14 cellular contexts compared by ENCODE assay signal in the genomic region with DNA sequence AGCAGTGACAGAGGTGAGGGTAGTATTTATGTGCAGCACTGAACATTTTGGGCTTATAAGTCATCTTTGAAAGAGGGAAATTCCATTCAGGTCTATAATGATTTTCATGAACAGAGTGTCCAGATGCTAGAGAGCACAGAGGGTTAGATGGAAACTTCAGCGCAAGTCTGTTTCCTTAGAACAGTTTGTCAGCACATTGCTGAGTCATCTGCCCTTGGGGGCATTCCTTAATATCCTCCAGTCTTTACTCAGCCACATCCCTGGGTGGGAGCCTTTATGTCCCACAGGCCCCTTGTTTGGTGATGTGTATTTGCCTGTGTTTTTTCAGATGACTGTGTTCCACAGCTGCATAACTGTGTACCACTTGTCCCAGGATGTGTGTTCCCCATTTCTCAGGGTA.
DNase-seq lines count a peak whose midpoint lies in the region; ATAC-seq, FAIRE-seq and TF ChIP-seq lines count a peak whose summit lies in the region.
"Had no signal": no experiment of that assay in that cellular context is flagged by ENCODE, and none has a peak within 500 bp of the region (broad histone marks: within the 10 kb centered on the region; RNA-seq: fewer than 3 reads in every experiment).

No MANE protein-coding gene starts in this region.

- H3K27ac ChIP-seq in heart left ventricle (peak overlapping the region in 2 of 12 donors; percentile 23 to 44), small intestine (ENCODE audit: low read depth in 1 of 2, low read length in 1 of 2) (no peak overlapping the region)
- H3K27ac ChIP-seq: suprapubic skin had no signal

- intact Hi-C loops in heart left ventricle (cut with DNase I): no loop called here

- H3K4me1 ChIP-seq in heart left ventricle (peaks cover 0 to 11% (median 0%) of the 10 kb centered on the region in 12 donors), small intestine (ENCODE audit: control insufficient read depth in 2 of 2, insufficient read depth in 1 of 2, low read depth in 1 of 2, low read length in 1 of 2) (no peaks in the 10 kb centered on the region)
- H3K4me1 ChIP-seq: suprapubic skin had no signal

- H3K4me3 ChIP-seq in heart left ventricle (no peak overlapping the region), small intestine (ENCODE audit: low read depth in 1 of 2, low read length in 2 of 2) (no peak overlapping the region)
- H3K4me3 ChIP-seq: suprapubic skin had no signal

- DNase-seq in SIG-M5 treated with dmso at 0.1 percent for 504 hours (lab: John Stamatoyannopoulos, UW; ENCODE audit: unreplicated experiment): peak; percentile 17
- DNase-seq in SIG-M5 (lab: John Stamatoyannopoulos, UW): no peak
- DNase-seq in WTC11 (ENCODE audit: low spot score): no peak
- peak in 3 of 5 donors; percentile 39 to 69 (median 65) for DNase-seq in heart left ventricle
- peak; percentile 80 for DNase-seq in stromal cell of bone marrow (ENCODE audit: low read depth)
- no peak for DNase-seq in GF-D8 (lab: John Stamatoyannopoulos, UW)
- DNase-seq in small intestine: no peak
- no peak for DNase-seq in NCI-H2196 (lab: John Stamatoyannopoulos, UW; ENCODE audit: unreplicated experiment)
- DNase-seq: ACHN; activated CD4-positive, alpha-beta T cell treated with anti-CD3 and anti-CD28 coated beads, Interleukin-2, amount 50 U/mL, for 48 hours; Karpas-422; stimulated activated CD4-positive, alpha-beta T cell treated with anti-CD3 and anti-CD28 coated beads, Interleukin-12 subunit alpha, Interleukin-12 subunit beta, amount 100 ng/mL, for 4 hours had no signal

- peaks cover 0 to 23% (median 11%) of the 10 kb centered on the region in 12 donors for H3K9me3 ChIP-seq in heart left ventricle
- H3K9me3 ChIP-seq in small intestine (ENCODE audit: control insufficient read depth, low read depth): no peaks in the 10 kb centered on the region
- H3K9me3 ChIP-seq: suprapubic skin had no signal

- peaks cover 7% of the 10 kb centered on the region; the same call in 1 of the 2 replicates for H3K4me1 Mint-ChIP-seq in WTC11
- H3K4me1 Mint-ChIP-seq: central memory CD8-positive, alpha-beta T cell had no signal

- no peaks in the 10 kb centered on the region; the same call in 1 of the 2 replicates for H3K27me3 Mint-ChIP-seq in WTC11 (ENCODE audit: low read depth)

- H3K4me3 Mint-ChIP-seq in WTC11: no peak overlapping the region
- H3K4me3 Mint-ChIP-seq: central memory CD8-positive, alpha-beta T cell had no signal

- peaks cover 0 to 15% (median 0%) of the 10 kb centered on the region in 9 donors for H3K27me3 ChIP-seq in heart left ventricle
- peaks cover 0 to 4% of the 10 kb centered on the region in 2 donors for H3K27me3 ChIP-seq in small intestine (ENCODE audit: control insufficient read depth in 2 of 2, insufficient read depth in 2 of 2, low read length in 2 of 2)
- H3K27me3 ChIP-seq: suprapubic skin had no signal

- POLR2A ChIA-PET in WTC11 (lab: Charles Lee): no interaction called here

- H3K27ac Mint-ChIP-seq in WTC11: no peak overlapping the region

- H3K36me3 Mint-ChIP-seq in WTC11: no peaks in the 10 kb centered on the region

- TF ChIP-seq POLR2A in heart left ventricle (IDR thresholded peaks at IDR 0.05): no peak

- H3K9me3 Mint-ChIP-seq in WTC11: peaks cover 28% of the 10 kb centered on the region

- ATAC-seq in WTC11 (peak; percentile 61), heart left ventricle (peak; percentile 81 to 99 (median 88))

- 34 to 47% (median 44%) methylated on average over 1 of the region's 1 CpG for WGBS in heart left ventricle, 4 donors
- WGBS in small intestine, 3 donors: 44 to 89% (median 50%) methylated on average over 1 of the region's 1 CpG

- H3K36me3 ChIP-seq in heart left ventricle (no peaks in the 10 kb centered on the region), small intestine (ENCODE audit: control insufficient read depth in 2 of 2, insufficient read depth in 2 of 2, low read length in 2 of 2) (no peaks in the 10 kb centered on the region)
- H3K36me3 ChIP-seq: suprapubic skin had no signal

- CTCF ChIA-PET in WTC11 (lab: Charles Lee): no interaction called here

- no peak for TF ChIP-seq CTCF in WTC11 (IDR thresholded peaks at IDR 0.05)
- TF ChIP-seq CTCF in heart left ventricle (IDR thresholded peaks at IDR 0.05): no peak

- FAIRE-seq in small intestine (lab: Jason Lieb, UNC): no peak

TF ChIP-seq in WTC11, 78 proteins besides CTCF, POLR2A, EP300 and RAD21 (continues in another document):
- no peak for TF ChIP-seq ZNF263 (CRISPR knock-in tag; IDR thresholded peaks at IDR 0.05; ENCODE audit: low read depth)
- TF ChIP-seq, protein P1, sequence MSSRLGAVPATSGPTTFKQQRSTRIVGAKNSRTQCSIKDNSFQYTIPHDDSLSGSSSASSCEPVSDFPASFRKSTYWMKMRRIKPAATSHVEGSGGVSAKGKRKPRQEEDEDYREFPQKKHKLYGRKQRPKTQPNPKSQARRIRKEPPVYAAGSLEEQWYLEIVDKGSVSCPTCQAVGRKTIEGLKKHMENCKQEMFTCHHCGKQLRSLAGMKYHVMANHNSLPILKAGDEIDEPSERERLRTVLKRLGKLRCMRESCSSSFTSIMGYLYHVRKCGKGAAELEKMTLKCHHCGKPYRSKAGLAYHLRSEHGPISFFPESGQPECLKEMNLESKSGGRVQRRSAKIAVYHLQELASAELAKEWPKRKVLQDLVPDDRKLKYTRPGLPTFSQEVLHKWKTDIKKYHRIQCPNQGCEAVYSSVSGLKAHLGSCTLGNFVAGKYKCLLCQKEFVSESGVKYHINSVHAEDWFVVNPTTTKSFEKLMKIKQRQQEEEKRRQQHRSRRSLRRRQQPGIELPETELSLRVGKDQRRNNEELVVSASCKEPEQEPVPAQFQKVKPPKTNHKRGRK (CRISPR knock-in tag; IDR thresholded peaks at IDR 0.05; ENCODE audit: borderline replicate concordance): no peak
- TF ChIP-seq, protein P2, sequence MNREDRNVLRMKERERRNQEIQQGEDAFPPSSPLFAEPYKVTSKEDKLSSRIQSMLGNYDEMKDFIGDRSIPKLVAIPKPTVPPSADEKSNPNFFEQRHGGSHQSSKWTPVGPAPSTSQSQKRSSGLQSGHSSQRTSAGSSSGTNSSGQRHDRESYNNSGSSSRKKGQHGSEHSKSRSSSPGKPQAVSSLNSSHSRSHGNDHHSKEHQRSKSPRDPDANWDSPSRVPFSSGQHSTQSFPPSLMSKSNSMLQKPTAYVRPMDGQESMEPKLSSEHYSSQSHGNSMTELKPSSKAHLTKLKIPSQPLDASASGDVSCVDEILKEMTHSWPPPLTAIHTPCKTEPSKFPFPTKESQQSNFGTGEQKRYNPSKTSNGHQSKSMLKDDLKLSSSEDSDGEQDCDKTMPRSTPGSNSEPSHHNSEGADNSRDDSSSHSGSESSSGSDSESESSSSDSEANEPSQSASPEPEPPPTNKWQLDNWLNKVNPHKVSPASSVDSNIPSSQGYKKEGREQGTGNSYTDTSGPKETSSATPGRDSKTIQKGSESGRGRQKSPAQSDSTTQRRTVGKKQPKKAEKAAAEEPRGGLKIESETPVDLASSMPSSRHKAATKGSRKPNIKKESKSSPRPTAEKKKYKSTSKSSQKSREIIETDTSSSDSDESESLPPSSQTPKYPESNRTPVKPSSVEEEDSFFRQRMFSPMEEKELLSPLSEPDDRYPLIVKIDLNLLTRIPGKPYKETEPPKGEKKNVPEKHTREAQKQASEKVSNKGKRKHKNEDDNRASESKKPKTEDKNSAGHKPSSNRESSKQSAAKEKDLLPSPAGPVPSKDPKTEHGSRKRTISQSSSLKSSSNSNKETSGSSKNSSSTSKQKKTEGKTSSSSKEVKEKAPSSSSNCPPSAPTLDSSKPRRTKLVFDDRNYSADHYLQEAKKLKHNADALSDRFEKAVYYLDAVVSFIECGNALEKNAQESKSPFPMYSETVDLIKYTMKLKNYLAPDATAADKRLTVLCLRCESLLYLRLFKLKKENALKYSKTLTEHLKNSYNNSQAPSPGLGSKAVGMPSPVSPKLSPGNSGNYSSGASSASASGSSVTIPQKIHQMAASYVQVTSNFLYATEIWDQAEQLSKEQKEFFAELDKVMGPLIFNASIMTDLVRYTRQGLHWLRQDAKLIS (CRISPR knock-in tag; IDR thresholded peaks at IDR 0.05; ENCODE audit: borderline replicate concordance): no peak
- no peak for TF ChIP-seq TCF7 (CRISPR knock-in tag; IDR thresholded peaks at IDR 0.05; ENCODE audit: low read depth)
- TF ChIP-seq, protein P3, sequence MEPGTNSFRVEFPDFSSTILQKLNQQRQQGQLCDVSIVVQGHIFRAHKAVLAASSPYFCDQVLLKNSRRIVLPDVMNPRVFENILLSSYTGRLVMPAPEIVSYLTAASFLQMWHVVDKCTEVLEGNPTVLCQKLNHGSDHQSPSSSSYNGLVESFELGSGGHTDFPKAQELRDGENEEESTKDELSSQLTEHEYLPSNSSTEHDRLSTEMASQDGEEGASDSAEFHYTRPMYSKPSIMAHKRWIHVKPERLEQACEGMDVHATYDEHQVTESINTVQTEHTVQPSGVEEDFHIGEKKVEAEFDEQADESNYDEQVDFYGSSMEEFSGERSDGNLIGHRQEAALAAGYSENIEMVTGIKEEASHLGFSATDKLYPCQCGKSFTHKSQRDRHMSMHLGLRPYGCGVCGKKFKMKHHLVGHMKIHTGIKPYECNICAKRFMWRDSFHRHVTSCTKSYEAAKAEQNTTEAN (CRISPR knock-in tag; IDR thresholded peaks at IDR 0.05): no peak

Comparison
In these comparisons a context has a peak if more than half of its experiments do, and no peak if none do; other contexts are left out.
1. DNase-seq: peak in SIG-M5 treated with dmso at 0.1 percent for 504 hours (single experiment), heart left ventricle (3 of 5) and stromal cell of bone marrow (single experiment); none in SIG-M5 (single experiment), WTC11 (single experiment), GF-D8 (single experiment), small intestine (single experiment) and NCI-H2196 (single experiment).